Comparison of ENCODE assay signal across 8 cellular contexts in the genomic region with DNA sequence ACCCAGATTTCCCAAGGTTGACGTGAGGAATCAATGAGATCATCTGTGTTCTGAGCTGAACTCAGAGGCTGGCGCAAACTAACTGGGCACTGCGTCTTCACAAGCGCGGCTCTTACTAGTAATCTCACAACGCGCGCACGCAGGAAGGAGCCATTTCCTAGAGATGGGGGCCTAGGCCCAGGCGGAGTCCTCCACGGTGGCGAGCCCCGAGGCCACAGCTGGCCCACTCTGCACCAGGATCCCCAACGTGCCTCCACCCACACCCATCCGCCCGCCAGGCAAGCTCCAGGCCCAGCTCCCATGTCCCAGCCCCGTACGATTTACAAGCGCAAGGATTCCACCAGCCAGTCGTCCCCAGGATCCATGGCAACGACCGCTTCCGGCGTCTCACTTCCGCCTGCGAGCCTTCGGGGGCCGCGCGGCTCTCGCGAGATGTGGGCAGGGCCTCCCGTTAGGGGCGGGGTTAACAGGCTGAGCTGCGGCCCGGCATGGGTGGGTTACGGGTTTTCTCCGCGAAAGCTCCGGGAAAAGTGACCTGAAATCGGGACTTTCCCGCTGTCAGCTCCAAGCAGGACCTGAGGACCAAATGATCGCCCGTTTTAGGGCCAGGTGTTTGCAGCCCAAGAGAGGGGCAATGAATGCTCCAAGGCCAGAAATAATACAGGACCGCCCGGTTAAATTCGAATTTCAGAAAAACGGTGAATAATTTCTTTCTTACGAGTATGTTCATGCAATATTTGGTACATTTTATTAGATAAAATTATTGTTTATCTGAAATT. TPM values are rescaled to one million over a fixed set of nuclear protein-coding genes. Genes with fewer than 3 reads are reported as not detected.
A peak's percentile ranks its signal among the peaks of the same experiment; 100 is the strongest.
DNase-seq lines count a peak whose midpoint lies in the region; ATAC-seq and TF ChIP-seq lines count a peak whose summit lies in the region.

A gene (minus strand): TSS at position 374 of the 779 bp plus-strand sequence. CDS start 9 bp downstream, at position 365.

- intact Hi-C loops in Right ventricle myocardium inferior (cut with DNase I): loop anchor here (2.0 kb wide), 2 partner anchors 19 to 53 kb away; a partner anchor contains a TSS
- intact Hi-C loops in ovary (cut with DNase I): loop anchor here in 3 of 4 donors (10.0 kb wide), 4 partner anchors 49 to 271 kb away; a partner anchor contains a TSS
- intact Hi-C loops in thyroid gland (cut with DNase I): loop anchor here (10.0 kb wide), 1 partner anchor 91 kb away; a partner anchor contains a TSS

- no peak for TF ChIP-seq EP300 in ovary (IDR thresholded peaks at IDR 0.05)

- DNase-seq in NCI-H1105 (lab: John Stamatoyannopoulos, UW) (peak; percentile 79), Right ventricle myocardium inferior (ENCODE audit: missing footprints) (peak; percentile 98), ovary (peak; percentile 98 to 99 (median 99)), thyroid gland (peak; percentile 97 to 98)
- DNase-seq in activated naive CD8-positive, alpha-beta T cell treated with anti-CD3 and anti-CD28 coated beads, Interleukin-2, amount 50 U/mL, for 16 hours (ENCODE audit: low read depth, low spot score): peak; percentile 92

- no peaks in the 10 kb centered on the region for H4K20me1 ChIP-seq in SU-DHL-6 (ENCODE audit: low read depth, low read length)

- peaks cover 12% of the 10 kb centered on the region for H3K79me2 ChIP-seq in SU-DHL-6 (ENCODE audit: insufficient read depth, low read length)

- H3K27ac ChIP-seq in SU-DHL-6 (ENCODE audit: low read depth, low read length) (peak within 1 kb of the TSS; percentile 53), ovary (peak within 1 kb of the TSS; percentile 61 to 69), thyroid gland (peak within 1 kb of the TSS; percentile 62 to 88 (median 83))

- H3K36me3 ChIP-seq in SU-DHL-6 (ENCODE audit: low read length) (no peaks in the 10 kb centered on the region), ovary (no peaks in the 10 kb centered on the region), thyroid gland (peaks cover 8 to 19% of the 10 kb centered on the region in 2 donors)

- H3K4me3 ChIP-seq in GM08714 (ENCODE audit: low read length) (peak within 1 kb of the TSS; percentile 92), SU-DHL-6 (ENCODE audit: insufficient read depth, low read length, poor library complexity, severe bottlenecking) (peak within 1 kb of the TSS; percentile 86), ovary (peak within 1 kb of the TSS; percentile 82), thyroid gland (replicated peaks in 1 of 3) (peak within 1 kb of the TSS; percentile 77 to 94 (median 80))

- peak within 1 kb of the TSS; percentile 66 for H2AFZ ChIP-seq in SU-DHL-6 (ENCODE audit: low read depth, low read length, severe bottlenecking)

- H3K9me2 ChIP-seq in SU-DHL-6 (replicated peaks; ENCODE audit: insufficient read depth, low read length): no peaks in the 10 kb centered on the region

- no peaks in the 10 kb centered on the region for H3K27me3 ChIP-seq in SU-DHL-6 (ENCODE audit: low read length)
- no peaks in the 10 kb centered on the region for H3K27me3 ChIP-seq in ovary
- no peaks in the 10 kb centered on the region for H3K27me3 ChIP-seq in thyroid gland

- H3K9ac ChIP-seq in SU-DHL-6 (ENCODE audit: low read length): peak within 1 kb of the TSS; percentile 62

- peaks cover 12% of the 10 kb centered on the region for H3F3A ChIP-seq in SU-DHL-6 (ENCODE audit: insufficient read depth)

- no peaks in the 10 kb centered on the region for H3K9me3 ChIP-seq in SU-DHL-6 (ENCODE audit: insufficient read depth, low read length)
- H3K9me3 ChIP-seq in ovary: no peaks in the 10 kb centered on the region
- H3K9me3 ChIP-seq in thyroid gland: no peaks in the 10 kb centered on the region

- H3K4me2 ChIP-seq in SU-DHL-6 (ENCODE audit: low read depth, low read length, poor library complexity, severe bottlenecking): peak within 1 kb of the TSS; percentile 64

- TF ChIP-seq POLR2A in ovary (IDR thresholded peaks at IDR 0.05): peak; percentile 85
- peak in 1 of 2 donors; percentile 91 for TF ChIP-seq POLR2A in thyroid gland (IDR thresholded peaks at IDR 0.05)

- H3K4me1 ChIP-seq in ovary (ENCODE audit: insufficient read depth) (peaks cover 2% of the 10 kb centered on the region), thyroid gland (peaks cover 20 to 35% of the 10 kb centered on the region in 2 donors)

- TF ChIP-seq CTCF in SU-DHL-6 (IDR thresholded peaks at IDR 0.05; ENCODE audit: insufficient read depth, low read length, poor library complexity, severe bottlenecking) (no peak), ovary (IDR thresholded peaks at IDR 0.05) (no peak), thyroid gland (IDR thresholded peaks at IDR 0.05) (no peak)

- 0 to 1% (median 0%) methylated on average over 46 to 49 of the region's 49 CpGs for WGBS in ovary, 3 donors
- WGBS in thyroid gland, 2 donors: 0 to 1% methylated on average over 11 to 24 of the region's 49 CpGs

- ATAC-seq in HG02610 (IDR thresholded peaks at IDR 0.05; ENCODE audit: unreplicated experiment): peak; percentile 90
- peak; percentile 93 for ATAC-seq in Right ventricle myocardium inferior

RNA-seq across cellular contexts. Expression of the gene that starts here (rescaled TPM):
- total RNA-seq in Right ventricle myocardium inferior (12.8 TPM), ovary (10 to 100 TPM; 18.8 to 36.1 (median 26.9) TPM), thyroid gland (10 to 100 TPM; 37.5 to 63.3 (median 41.1) TPM)
- polyA plus RNA-seq in ovary: 10 to 100 TPM; 19.9 to 20.7 TPM

Comparison
In these comparisons a context has a peak if more than half of its experiments do, and no peak if none do; other contexts are left out.
1. Peak in every context shown above with its lines: DNase-seq, ATAC-seq, H3K4me3 ChIP-seq and H3K27ac ChIP-seq.